Comparison of ENCODE assay signal across 10 cellular contexts in genomic region chr1:67572594-67573221, GRCh38.
A peak's percentile ranks its signal among the peaks of the same experiment; 100 is the strongest.
DNase-seq lines count a peak whose midpoint lies in the region; ATAC-seq and TF ChIP-seq lines count a peak whose summit lies in the region.
"Had no signal": no experiment of that assay in that cellular context is flagged by ENCODE, and none has a peak within 500 bp of the region (broad histone marks: within the 10 kb centered on the region; RNA-seq: fewer than 3 reads in every experiment).

No MANE protein-coding gene starts in this region.

- H3K9me3 ChIP-seq in esophagus (ENCODE audit: control insufficient read depth in 2 of 2, insufficient read depth in 1 of 2, low read depth in 1 of 2, low read length in 1 of 2) (no peaks in the 10 kb centered on the region), osteoblast (ENCODE audit: low read depth, low read length) (no peaks in the 10 kb centered on the region)

- no peaks in the 10 kb centered on the region for H3K4me1 Mint-ChIP-seq in T-cell
- H3K4me1 Mint-ChIP-seq in activated CD8-positive, alpha-beta memory T cell treated with anti-CD3 and anti-CD28 coated beads, Interleukin-2, amount 10 ng/mL, durations not matched to agents 7 days and 5 days, result no peaks in the 10 kb centered on the region
- H3K4me1 Mint-ChIP-seq: CD8-positive, alpha-beta memory T cell had no signal

- CTCF ChIA-PET in T-cell (lab: Charles Lee), result no interaction called here
- CTCF ChIA-PET in activated CD8-positive, alpha-beta memory T cell treated with anti-CD3 and anti-CD28 coated beads, Interleukin-2, amount 10 ng/mL, durations not matched to agents 7 days and 5 days (lab: Charles Lee), result interaction anchor here (1.7 to 4.3 kb wide), 2 partner anchors 11 to 72 kb away, joined by 4 to 26 read pairs; no protein-coding TSS in a partner anchor

- no peaks in the 10 kb centered on the region for H3K27me3 Mint-ChIP-seq in T-cell
- peaks cover 3% of the 10 kb centered on the region for H3K27me3 Mint-ChIP-seq in activated CD8-positive, alpha-beta memory T cell treated with anti-CD3 and anti-CD28 coated beads, Interleukin-2, amount 10 ng/mL, durations not matched to agents 7 days and 5 days

- peak; percentile 94 for DNase-seq in DMS 273 (lab: John Stamatoyannopoulos, UW; ENCODE audit: unreplicated experiment)
- peak; percentile 70 for DNase-seq in NCI-H2029 treated with DMSO at 0.1 percent for 48 hours (lab: John Stamatoyannopoulos, UW)
- DNase-seq in osteoblast (ENCODE audit: insufficient read length, low spot score, missing footprints), result no peak
- no peak for DNase-seq in T-cell
- DNase-seq in caudate nucleus (lab: John Stamatoyannopoulos, UW), result no peak
- no peak for DNase-seq in activated naive CD4-positive, alpha-beta T cell (lab: John Stamatoyannopoulos, UW)
- no peak for DNase-seq in activated CD8-positive, alpha-beta memory T cell treated with anti-CD3 and anti-CD28 coated beads, Interleukin-2, amount 10 ng/mL, durations not matched to agents 7 days and 5 days
- DNase-seq: CD8-positive, alpha-beta memory T cell; stimulated activated naive CD4-positive, alpha-beta T cell had no signal

- no peak overlapping the region for H2AFZ ChIP-seq in osteoblast (ENCODE audit: low read length)

- no peaks in the 10 kb centered on the region for H3K36me3 Mint-ChIP-seq in T-cell
- H3K36me3 Mint-ChIP-seq in activated CD8-positive, alpha-beta memory T cell treated with anti-CD3 and anti-CD28 coated beads, Interleukin-2, amount 10 ng/mL, durations not matched to agents 7 days and 5 days, result no peaks in the 10 kb centered on the region

- no peak overlapping the region for H3K4me2 ChIP-seq in osteoblast (ENCODE audit: insufficient read depth, low read length)

- H3K27ac Mint-ChIP-seq in T-cell, result no peak overlapping the region
- H3K27ac Mint-ChIP-seq in activated CD8-positive, alpha-beta memory T cell treated with anti-CD3 and anti-CD28 coated beads, Interleukin-2, amount 10 ng/mL, durations not matched to agents 7 days and 5 days, result no peak overlapping the region
- H3K27ac Mint-ChIP-seq: CD8-positive, alpha-beta memory T cell had no signal

- no peaks in the 10 kb centered on the region for H3K27me3 ChIP-seq in esophagus (ENCODE audit: control insufficient read depth in 1 of 2, insufficient read depth in 2 of 2, low read length in 2 of 2)
- H3K27me3 ChIP-seq in osteoblast (ENCODE audit: insufficient read depth, low read length), result no peaks in the 10 kb centered on the region

- no peaks in the 10 kb centered on the region for H4K20me1 ChIP-seq in osteoblast (ENCODE audit: insufficient read depth, low read length)

- no peak for TF ChIP-seq CTCF in osteoblast (IDR thresholded peaks at IDR 0.05; ENCODE audit: extremely low read depth, low read depth, low read length)

- H3K36me3 ChIP-seq in esophagus (ENCODE audit: control insufficient read depth in 2 of 2, insufficient read depth in 2 of 2, low read length in 1 of 2) (no peaks in the 10 kb centered on the region), osteoblast (ENCODE audit: insufficient read depth, low read length) (no peaks in the 10 kb centered on the region)

- H3K9me3 Mint-ChIP-seq in T-cell, result no peaks in the 10 kb centered on the region
- H3K9me3 Mint-ChIP-seq in activated CD8-positive, alpha-beta memory T cell treated with anti-CD3 and anti-CD28 coated beads, Interleukin-2, amount 10 ng/mL, durations not matched to agents 7 days and 5 days (ENCODE audit: low read depth), result no peaks in the 10 kb centered on the region
- H3K9me3 Mint-ChIP-seq: CD8-positive, alpha-beta memory T cell had no signal

- WGBS in esophagus, 2 donors, result 38 to 43% methylated on average over 8 of the region's 8 CpGs

- no peak overlapping the region for H3K4me3 Mint-ChIP-seq in T-cell
- H3K4me3 Mint-ChIP-seq in activated CD8-positive, alpha-beta memory T cell treated with anti-CD3 and anti-CD28 coated beads, Interleukin-2, amount 10 ng/mL, durations not matched to agents 7 days and 5 days, result no peak overlapping the region
- H3K4me3 Mint-ChIP-seq: CD8-positive, alpha-beta memory T cell had no signal

- no peaks in the 10 kb centered on the region for H3K79me2 ChIP-seq in osteoblast (ENCODE audit: insufficient read depth, low read length)

- no peak for ATAC-seq in T-cell (replicated peaks in 1 of 4)
- no peak for ATAC-seq in activated CD8-positive, alpha-beta memory T cell treated with anti-CD3 and anti-CD28 coated beads, Interleukin-2, amount 10 ng/mL, durations not matched to agents 7 days and 5 days

- H3K4me3 ChIP-seq in esophagus (ENCODE audit: low read depth in 1 of 2, low read length in 2 of 2), result no peak overlapping the region
- H3K4me3 ChIP-seq in osteoblast (ENCODE audit: insufficient read depth, low read length), result no peak overlapping the region

- peak overlapping the region; percentile 24 to 38 for H3K27ac ChIP-seq in esophagus (ENCODE audit: low read depth in 2 of 2, low read length in 1 of 2)
- peak overlapping the region; percentile 67 for H3K27ac ChIP-seq in osteoblast (ENCODE audit: low read depth, low read length)
- H3K27ac ChIP-seq in caudate nucleus (ENCODE audit: low read depth, low read length), result no peak overlapping the region

- H3K4me1 ChIP-seq in esophagus (ENCODE audit: control insufficient read depth in 2 of 2, insufficient read depth in 2 of 2, low read length in 1 of 2) (peaks cover 7 to 9% of the 10 kb centered on the region in 2 donors), osteoblast (ENCODE audit: insufficient read depth, low read length) (peaks cover 35% of the 10 kb centered on the region)

- POLR2A ChIA-PET in T-cell (lab: Charles Lee), result no interaction called here

Comparison
In these comparisons a context has a peak if more than half of its experiments do, and no peak if none do; other contexts are left out.
1. DNase-seq: peak in DMS 273 (single experiment) and NCI-H2029 treated with DMSO at 0.1 percent for 48 hours (single experiment); none in osteoblast (single experiment), T-cell (0 of 34), caudate nucleus (0 of 61), activated naive CD4-positive, alpha-beta T cell (0 of 4) and activated CD8-positive, alpha-beta memory T cell treated with anti-CD3 and anti-CD28 coated beads, Interleukin-2, amount 10 ng/mL, durations not matched to agents 7 days and 5 days (single experiment).